1 cellular context compared by ENCODE assay signal in genomic region chr6:105609375-105609991, GRCh38.
A peak's percentile ranks its signal among the peaks of the same experiment; 100 is the strongest.
TF ChIP-seq lines count a peak whose summit lies in the region.

No MANE protein-coding gene starts in this region.

TF ChIP-seq in A549, 52 proteins besides CTCF, POLR2A, EP300 and RAD21 (continued from another document):
- TF ChIP-seq ATOH8 (CRISPR knock-in tag; IDR thresholded peaks at IDR 0.05; ENCODE audit: low read depth) (peak; percentile 23; the same call in 1 of the 2 replicates), FOSB (CRISPR knock-in tag; IDR thresholded peaks at IDR 0.05) (no peak; the same call in 1 of the 2 replicates), ZNF302 (CRISPR knock-in tag; IDR thresholded peaks at IDR 0.05) (peak; percentile 26; the same call in 1 of the 2 replicates), CBX8 (IDR thresholded peaks at IDR 0.05) (no peak), HOXA7 (CRISPR knock-in tag; IDR thresholded peaks at IDR 0.05) (no peak), EHF (CRISPR knock-in tag; IDR thresholded peaks at IDR 0.05) (peak; percentile 40; the same call in 1 of the 2 replicates), ZFP36 (IDR thresholded peaks at IDR 0.05; ENCODE audit: borderline replicate concordance, partially characterized antibody) (no peak), TP53 (CRISPR knock-in tag; IDR thresholded peaks at IDR 0.05) (0 out of 2 replicates have a peak, but pooled peaks have one; percentile 26), HDAC2 (IDR thresholded peaks at IDR 0.05) (no peak), NFE2L2 (conservative IDR thresholded peaks at IDR 0.05; ENCODE audit: low read length) (no peak), TFCP2L1 (CRISPR knock-in tag; IDR thresholded peaks at IDR 0.05) (peak; percentile 37; the same call in 1 of the 2 replicates), KDM1A (IDR thresholded peaks at IDR 0.05; ENCODE audit: low read depth) (no peak), HOXB5 (CRISPR knock-in tag; IDR thresholded peaks at IDR 0.05) (0 out of 2 replicates have a peak, but pooled peaks have one; percentile 75), GATA3 (IDR thresholded peaks at IDR 0.05; ENCODE audit: borderline replicate concordance) (peak; percentile 67), JUNB (IDR thresholded peaks at IDR 0.05) (peak; percentile 78), HEYL (CRISPR knock-in tag; IDR thresholded peaks at IDR 0.05) (peak; percentile 81; the same call in 1 of the 2 replicates), SREBF2 (IDR thresholded peaks at IDR 0.05) (no peak), FOXS1 (CRISPR knock-in tag; IDR thresholded peaks at IDR 0.05) (0 out of 2 replicates have a peak, but pooled peaks have one; percentile 19), MAFK (IDR thresholded peaks at IDR 0.05; ENCODE audit: partially characterized antibody) (no peak), SMC3 (IDR thresholded peaks at IDR 0.05) (no peak)
- TF ChIP-seq, protein P1, sequence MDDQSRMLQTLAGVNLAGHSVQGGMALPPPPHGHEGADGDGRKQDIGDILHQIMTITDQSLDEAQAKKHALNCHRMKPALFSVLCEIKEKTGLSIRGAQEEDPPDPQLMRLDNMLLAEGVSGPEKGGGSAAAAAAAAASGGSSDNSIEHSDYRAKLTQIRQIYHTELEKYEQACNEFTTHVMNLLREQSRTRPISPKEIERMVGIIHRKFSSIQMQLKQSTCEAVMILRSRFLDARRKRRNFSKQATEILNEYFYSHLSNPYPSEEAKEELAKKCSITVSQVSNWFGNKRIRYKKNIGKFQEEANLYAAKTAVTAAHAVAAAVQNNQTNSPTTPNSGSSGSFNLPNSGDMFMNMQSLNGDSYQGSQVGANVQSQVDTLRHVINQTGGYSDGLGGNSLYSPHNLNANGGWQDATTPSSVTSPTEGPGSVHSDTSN (IDR thresholded peaks at IDR 0.05) = 0 out of 2 replicates have a peak, but pooled peaks have one; percentile 6
TF ChIP-seq in A549: peak in this region for 12.
